ENCODE assay signal across 1 cellular context in the genomic region with DNA sequence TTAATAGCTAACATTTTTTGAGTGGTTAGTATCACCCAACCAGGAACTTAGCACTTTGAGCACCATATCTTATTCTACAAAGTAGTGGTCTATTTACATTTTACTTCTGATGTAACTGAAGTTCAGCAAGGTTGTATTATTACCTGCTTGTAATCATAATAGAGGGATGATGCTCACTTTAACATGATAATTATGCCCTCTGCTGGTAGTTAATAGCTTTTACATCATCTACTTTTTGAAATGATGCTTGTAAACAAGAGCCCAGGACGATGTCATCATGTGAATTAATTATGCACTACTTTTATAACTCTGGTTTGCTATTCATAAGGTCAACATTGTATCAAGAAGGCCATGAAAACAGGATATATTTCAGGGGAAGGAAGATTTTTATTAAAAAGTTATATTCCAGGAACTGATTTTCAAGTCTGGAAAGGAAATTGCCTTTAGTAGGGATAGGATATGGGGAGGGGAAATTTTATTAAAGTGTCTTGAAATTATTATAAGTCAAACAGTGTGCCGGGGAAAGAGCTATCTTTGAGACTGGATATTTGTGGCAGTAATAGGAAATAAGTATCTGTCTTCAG.
TF ChIP-seq lines count a peak whose summit lies in the region.

No MANE protein-coding gene starts in this region.

TF ChIP-seq in H1, 55 proteins besides CTCF, POLR2A, EP300 and RAD21 (continued from another document):
- TF ChIP-seq, protein P1, sequence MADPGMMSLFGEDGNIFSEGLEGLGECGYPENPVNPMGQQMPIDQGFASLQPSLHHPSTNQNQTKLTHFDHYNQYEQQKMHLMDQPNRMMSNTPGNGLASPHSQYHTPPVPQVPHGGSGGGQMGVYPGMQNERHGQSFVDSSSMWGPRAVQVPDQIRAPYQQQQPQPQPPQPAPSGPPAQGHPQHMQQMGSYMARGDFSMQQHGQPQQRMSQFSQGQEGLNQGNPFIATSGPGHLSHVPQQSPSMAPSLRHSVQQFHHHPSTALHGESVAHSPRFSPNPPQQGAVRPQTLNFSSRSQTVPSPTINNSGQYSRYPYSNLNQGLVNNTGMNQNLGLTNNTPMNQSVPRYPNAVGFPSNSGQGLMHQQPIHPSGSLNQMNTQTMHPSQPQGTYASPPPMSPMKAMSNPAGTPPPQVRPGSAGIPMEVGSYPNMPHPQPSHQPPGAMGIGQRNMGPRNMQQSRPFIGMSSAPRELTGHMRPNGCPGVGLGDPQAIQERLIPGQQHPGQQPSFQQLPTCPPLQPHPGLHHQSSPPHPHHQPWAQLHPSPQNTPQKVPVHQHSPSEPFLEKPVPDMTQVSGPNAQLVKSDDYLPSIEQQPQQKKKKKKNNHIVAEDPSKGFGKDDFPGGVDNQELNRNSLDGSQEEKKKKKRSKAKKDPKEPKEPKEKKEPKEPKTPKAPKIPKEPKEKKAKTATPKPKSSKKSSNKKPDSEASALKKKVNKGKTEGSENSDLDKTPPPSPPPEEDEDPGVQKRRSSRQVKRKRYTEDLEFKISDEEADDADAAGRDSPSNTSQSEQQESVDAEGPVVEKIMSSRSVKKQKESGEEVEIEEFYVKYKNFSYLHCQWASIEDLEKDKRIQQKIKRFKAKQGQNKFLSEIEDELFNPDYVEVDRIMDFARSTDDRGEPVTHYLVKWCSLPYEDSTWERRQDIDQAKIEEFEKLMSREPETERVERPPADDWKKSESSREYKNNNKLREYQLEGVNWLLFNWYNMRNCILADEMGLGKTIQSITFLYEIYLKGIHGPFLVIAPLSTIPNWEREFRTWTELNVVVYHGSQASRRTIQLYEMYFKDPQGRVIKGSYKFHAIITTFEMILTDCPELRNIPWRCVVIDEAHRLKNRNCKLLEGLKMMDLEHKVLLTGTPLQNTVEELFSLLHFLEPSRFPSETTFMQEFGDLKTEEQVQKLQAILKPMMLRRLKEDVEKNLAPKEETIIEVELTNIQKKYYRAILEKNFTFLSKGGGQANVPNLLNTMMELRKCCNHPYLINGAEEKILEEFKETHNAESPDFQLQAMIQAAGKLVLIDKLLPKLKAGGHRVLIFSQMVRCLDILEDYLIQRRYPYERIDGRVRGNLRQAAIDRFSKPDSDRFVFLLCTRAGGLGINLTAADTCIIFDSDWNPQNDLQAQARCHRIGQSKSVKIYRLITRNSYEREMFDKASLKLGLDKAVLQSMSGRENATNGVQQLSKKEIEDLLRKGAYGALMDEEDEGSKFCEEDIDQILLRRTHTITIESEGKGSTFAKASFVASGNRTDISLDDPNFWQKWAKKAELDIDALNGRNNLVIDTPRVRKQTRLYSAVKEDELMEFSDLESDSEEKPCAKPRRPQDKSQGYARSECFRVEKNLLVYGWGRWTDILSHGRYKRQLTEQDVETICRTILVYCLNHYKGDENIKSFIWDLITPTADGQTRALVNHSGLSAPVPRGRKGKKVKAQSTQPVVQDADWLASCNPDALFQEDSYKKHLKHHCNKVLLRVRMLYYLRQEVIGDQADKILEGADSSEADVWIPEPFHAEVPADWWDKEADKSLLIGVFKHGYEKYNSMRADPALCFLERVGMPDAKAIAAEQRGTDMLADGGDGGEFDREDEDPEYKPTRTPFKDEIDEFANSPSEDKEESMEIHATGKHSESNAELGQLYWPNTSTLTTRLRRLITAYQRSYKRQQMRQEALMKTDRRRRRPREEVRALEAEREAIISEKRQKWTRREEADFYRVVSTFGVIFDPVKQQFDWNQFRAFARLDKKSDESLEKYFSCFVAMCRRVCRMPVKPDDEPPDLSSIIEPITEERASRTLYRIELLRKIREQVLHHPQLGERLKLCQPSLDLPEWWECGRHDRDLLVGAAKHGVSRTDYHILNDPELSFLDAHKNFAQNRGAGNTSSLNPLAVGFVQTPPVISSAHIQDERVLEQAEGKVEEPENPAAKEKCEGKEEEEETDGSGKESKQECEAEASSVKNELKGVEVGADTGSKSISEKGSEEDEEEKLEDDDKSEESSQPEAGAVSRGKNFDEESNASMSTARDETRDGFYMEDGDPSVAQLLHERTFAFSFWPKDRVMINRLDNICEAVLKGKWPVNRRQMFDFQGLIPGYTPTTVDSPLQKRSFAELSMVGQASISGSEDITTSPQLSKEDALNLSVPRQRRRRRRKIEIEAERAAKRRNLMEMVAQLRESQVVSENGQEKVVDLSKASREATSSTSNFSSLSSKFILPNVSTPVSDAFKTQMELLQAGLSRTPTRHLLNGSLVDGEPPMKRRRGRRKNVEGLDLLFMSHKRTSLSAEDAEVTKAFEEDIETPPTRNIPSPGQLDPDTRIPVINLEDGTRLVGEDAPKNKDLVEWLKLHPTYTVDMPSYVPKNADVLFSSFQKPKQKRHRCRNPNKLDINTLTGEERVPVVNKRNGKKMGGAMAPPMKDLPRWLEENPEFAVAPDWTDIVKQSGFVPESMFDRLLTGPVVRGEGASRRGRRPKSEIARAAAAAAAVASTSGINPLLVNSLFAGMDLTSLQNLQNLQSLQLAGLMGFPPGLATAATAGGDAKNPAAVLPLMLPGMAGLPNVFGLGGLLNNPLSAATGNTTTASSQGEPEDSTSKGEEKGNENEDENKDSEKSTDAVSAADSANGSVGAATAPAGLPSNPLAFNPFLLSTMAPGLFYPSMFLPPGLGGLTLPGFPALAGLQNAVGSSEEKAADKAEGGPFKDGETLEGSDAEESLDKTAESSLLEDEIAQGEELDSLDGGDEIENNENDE (IDR thresholded peaks at IDR 0.05; ENCODE audit: insufficient replicate concordance, low read length) = no peak
- TF ChIP-seq TAF7 (optimal IDR thresholded peaks at IDR 0.05; ENCODE audit: borderline replicate concordance, low read depth, low read length) = no peak
- no peak for TF ChIP-seq CTBP2 (IDR thresholded peaks at IDR 0.05; ENCODE audit: borderline replicate concordance, insufficient read depth, insufficient read length, low read length)
- no peak for TF ChIP-seq MAFK (IDR thresholded peaks at IDR 0.05; ENCODE audit: low read depth, low read length)
- TF ChIP-seq NANOG (IDR thresholded peaks at IDR 0.05; ENCODE audit: insufficient read depth, low read depth, low read length, poor library complexity, severe bottlenecking) = no peak
- TF ChIP-seq KDM1A (IDR thresholded peaks at IDR 0.05; ENCODE audit: borderline replicate concordance, low read length) = no peak
- no peak for TF ChIP-seq SUZ12 (IDR thresholded peaks at IDR 0.05; ENCODE audit: low read length)
- TF ChIP-seq, protein P2, sequence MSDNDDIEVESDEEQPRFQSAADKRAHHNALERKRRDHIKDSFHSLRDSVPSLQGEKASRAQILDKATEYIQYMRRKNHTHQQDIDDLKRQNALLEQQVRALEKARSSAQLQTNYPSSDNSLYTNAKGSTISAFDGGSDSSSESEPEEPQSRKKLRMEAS (IDR thresholded peaks at IDR 0.05) = no peak
- TF ChIP-seq GTF2F1 (IDR thresholded peaks at IDR 0.05; ENCODE audit: borderline replicate concordance, low read depth, low read length) = no peak
